In genomic region chr11:46565248-46565835, GRCh38 we compare ENCODE assay signal across 13 cellular contexts. TPM values are rescaled to one million over a fixed set of nuclear protein-coding genes. Genes with fewer than 3 reads are reported as not detected.
A peak's percentile ranks its signal among the peaks of the same experiment; 100 is the strongest.
DNase-seq lines count a peak whose midpoint lies in the region; ATAC-seq and TF ChIP-seq lines count a peak whose summit lies in the region.
"Had no signal": no experiment of that assay in that cellular context is flagged by ENCODE, and none has a peak within 500 bp of the region (broad histone marks: within the 10 kb centered on the region; RNA-seq: fewer than 3 reads in every experiment).

No MANE protein-coding gene starts in this region.

- H3K36me3 Mint-ChIP-seq in T-helper 17 cell (ENCODE audit: low read depth) = no peaks in the 10 kb centered on the region
- H3K36me3 Mint-ChIP-seq: IgD-negative memory B cell had no signal

- H3K9me3 ChIP-seq in RWPE2 (ENCODE audit: severe bottlenecking) (no peaks in the 10 kb centered on the region), T-helper 17 cell (ENCODE audit: control insufficient read depth, low read length, poor library complexity, severe bottlenecking) (no peaks in the 10 kb centered on the region)

- DNase-seq in NCI-H2029 treated with DMSO at 0.1 percent for 48 hours (lab: John Stamatoyannopoulos, UW) (peak; percentile 25), NCI-H2029 (lab: John Stamatoyannopoulos, UW) (no peak), RWPE2 (ENCODE audit: low spot score) (no peak), left colon (no peak), NCI-H2171 treated with DMSO at 0.1 percent for 48 hours (lab: John Stamatoyannopoulos, UW) (no peak), T-helper 17 cell (no peak), SKM-1 treated with dmso at 0.1 percent for 144 hours (lab: John Stamatoyannopoulos, UW; ENCODE audit: unreplicated experiment) (no peak)
- DNase-seq: AML-193; CD4-positive, CD25-positive, alpha-beta regulatory T cell; DMS53 had no signal

- H3K4me3 ChIP-seq in RWPE2 (ENCODE audit: severe bottlenecking) = no peak overlapping the region
- H3K4me3 ChIP-seq: BLaER1 treated with 17β-estradiol and CSF1 and Interleukin-3, amounts not matched to agents 10 nM and 100 nM had no signal

- no peaks in the 10 kb centered on the region for H3K27me3 Mint-ChIP-seq in T-helper 17 cell
- H3K27me3 Mint-ChIP-seq: CD4-positive, CD25-positive, alpha-beta regulatory T cell; IgD-negative memory B cell had no signal

- intact Hi-C loops in left colon (cut with DNase I, micrococcal nuclease) = no loop called here

- H3K4me1 Mint-ChIP-seq in T-helper 17 cell = peaks cover 17% of the 10 kb centered on the region

- H3K4me3 Mint-ChIP-seq in T-helper 17 cell = no peak overlapping the region
- H3K4me3 Mint-ChIP-seq: CD4-positive, CD25-positive, alpha-beta regulatory T cell; IgD-negative memory B cell had no signal

- no peak overlapping the region for H3K27ac Mint-ChIP-seq in T-helper 17 cell
- H3K27ac Mint-ChIP-seq: IgD-negative memory B cell had no signal

- no peak for ATAC-seq in RWPE2 (ENCODE audit: low read depth)
- peak; percentile 31 for ATAC-seq in left colon
- ATAC-seq in T-helper 17 cell = no peak

- peak overlapping the region; percentile 20 for H3K27ac ChIP-seq in RWPE2 (ENCODE audit: poor library complexity, severe bottlenecking)
- H3K27ac ChIP-seq: 22Rv1; BLaER1 treated with 17β-estradiol and CSF1 and Interleukin-3, amounts not matched to agents 10 nM and 100 nM had no signal

- peaks cover 18% of the 10 kb centered on the region for H3K4me1 ChIP-seq in RWPE2 (ENCODE audit: insufficient read depth, poor library complexity, severe bottlenecking)

- H3K36me3 ChIP-seq in RWPE2 (ENCODE audit: low read depth) = no peaks in the 10 kb centered on the region

- no peaks in the 10 kb centered on the region for H3K27me3 ChIP-seq in RWPE2 (ENCODE audit: insufficient read depth, poor library complexity, severe bottlenecking)
- H3K27me3 ChIP-seq: BLaER1 treated with 17β-estradiol and CSF1 and Interleukin-3, amounts not matched to agents 10 nM and 100 nM had no signal

- TF ChIP-seq CTCF in RWPE2 (IDR thresholded peaks at IDR 0.05; ENCODE audit: poor library complexity, severe bottlenecking) = no peak

RNA-seq across cellular contexts. Expression of gene AMBRA1, which starts 28.5 kb away (rescaled TPM):
- total RNA-seq in left colon = 10 to 100 TPM; 39.4 to 40.1 TPM
- 10 to 100 TPM; 47.3 to 52.2 TPM for total RNA-seq in T-helper 17 cell

RNA-seq across cellular contexts. Expression of gene HARBI1, which starts 51.7 kb away (rescaled TPM):
- total RNA-seq in left colon (1 to 10 TPM; 4.5 to 6.4 TPM), T-helper 17 cell (10 to 100 TPM; 17.2 to 17.4 TPM)

RNA-seq across cellular contexts. Expression of gene ATG13, which starts 52.0 kb away (rescaled TPM):
- total RNA-seq in left colon = 10 to 100 TPM; 51.3 to 57.6 TPM
- total RNA-seq in T-helper 17 cell = 100 to 1,000 TPM; 110 to 129 TPM
